ENCODE assay signal across 27 cellular contexts in genomic region chr5:135335031-135335828, GRCh38.
DNase-seq lines count a peak whose midpoint lies in the region; ATAC-seq and TF ChIP-seq lines count a peak whose summit lies in the region.
"Had no signal": no experiment of that assay in that cellular context is flagged by ENCODE, and none has a peak within 500 bp of the region (broad histone marks: within the 10 kb centered on the region; RNA-seq: fewer than 3 reads in every experiment).

No MANE protein-coding gene starts in this region.

- no peak overlapping the region for H3K4me3 ChIP-seq in astrocyte of the cerebellum (ENCODE audit: low read depth, low read length)
- H3K4me3 ChIP-seq: adrenal gland, dorsolateral prefrontal cortex, GM23338, hepatocyte, lower lobe of right lung, tibial nerve had no signal

- TF ChIP-seq RAD21 in Ishikawa (IDR thresholded peaks at IDR 0.05; ENCODE audit: low read depth): no peak

- ATAC-seq in activated naive CD4-positive, alpha-beta T cell treated with anti-CD3 and anti-CD28 coated beads, Interleukin-2, amount 50 U/mL, for 72 hours: no peak
- peak; percentile 25 for ATAC-seq in sciatic nerve
- ATAC-seq: foreskin keratinocyte, GM23338 had no signal

- intact Hi-C loops in sciatic nerve (cut with DNase I): no loop called here

- no peaks in the 10 kb centered on the region for H3K27me3 Mint-ChIP-seq in activated naive CD4-positive, alpha-beta T cell treated with anti-CD3 and anti-CD28 coated beads, Interleukin-2, amount 10 ng/mL, durations not matched to agents 7 days and 5 days
- H3K27me3 Mint-ChIP-seq: CD4-positive, alpha-beta memory T cell had no signal

- peaks cover 4% of the 10 kb centered on the region for H3K4me1 Mint-ChIP-seq in activated naive CD4-positive, alpha-beta T cell treated with anti-CD3 and anti-CD28 coated beads, Interleukin-2, amount 10 ng/mL, durations not matched to agents 7 days and 5 days
- H3K4me1 Mint-ChIP-seq: CD4-positive, alpha-beta memory T cell; GM23338 had no signal

- peak overlapping the region; percentile 53 for H3K27ac Mint-ChIP-seq in activated naive CD4-positive, alpha-beta T cell treated with anti-CD3 and anti-CD28 coated beads, Interleukin-2, amount 10 ng/mL, durations not matched to agents 7 days and 5 days
- peak overlapping the region in 1 of 2 donors; percentile 60 for H3K27ac Mint-ChIP-seq in activated naive CD4-positive, alpha-beta T cell treated with anti-CD3 and anti-CD28 coated beads, Interleukin-2, amount 50 U/mL, for 72 hours
- H3K27ac Mint-ChIP-seq: GM23338 had no signal

- H3K36me3 Mint-ChIP-seq in activated naive CD4-positive, alpha-beta T cell treated with anti-CD3 and anti-CD28 coated beads, Interleukin-2, amount 10 ng/mL, durations not matched to agents 7 days and 5 days: peaks cover 44% of the 10 kb centered on the region
- no peaks in the 10 kb centered on the region for H3K36me3 Mint-ChIP-seq in activated naive CD4-positive, alpha-beta T cell treated with anti-CD3 and anti-CD28 coated beads, Interleukin-2, amount 50 U/mL, for 72 hours

- in situ Hi-C loops in astrocyte of the cerebellum (cut with HindIII; ENCODE audit: low sequenced_read_pairs) (no loop called here), ACHN (cut with HindIII; ENCODE audit: low pct_ligation_motif_present, low pct_unique_long_range_greater_than_20kb, low sequenced_read_pairs) (no loop called here)

- no peak for TF ChIP-seq EP300 in Ishikawa (IDR thresholded peaks at IDR 0.05; ENCODE audit: borderline replicate concordance)

- DNase-seq in activated naive CD4-positive, alpha-beta T cell treated with anti-CD3 and anti-CD28 coated beads, Interleukin-2, amount 10 ng/mL, durations not matched to agents 7 days and 5 days: no peak
- DNase-seq in activated naive CD4-positive, alpha-beta T cell treated with anti-CD3 and anti-CD28 coated beads, Interleukin-2, amount 50 U/mL, for 72 hours (ENCODE audit: low spot score in 2 of 2): no peak
- DNase-seq in astrocyte of the cerebellum (ENCODE audit: low read depth): peak; percentile 36
- DNase-seq in sciatic nerve (ENCODE audit: low spot score): no peak
- DNase-seq in ACHN: no peak
- DNase-seq in SHP77 treated with DMSO at 0.1 percent for 48 hours (lab: John Stamatoyannopoulos, UW): no peak
- DNase-seq in glomerular visceral epithelial cell (ENCODE audit: extremely low spot score): no peak
- DNase-seq: activated CD4-positive, alpha-beta T cell treated with anti-CD3 and anti-CD28 coated beads for 1 hour; activated effector memory CD4-positive, alpha-beta T cell treated with Interleukin-2 at 50 U/mL for 16 hours; adrenal gland; caudate nucleus; CD4-positive, alpha-beta memory T cell; DMS53; dorsolateral prefrontal cortex; foreskin keratinocyte; GF-D8; KG1; lower lobe of right lung; MV-4-11; NCI-H1930; NCI-H524; nucleus accumbens; stimulated activated CD4-positive, alpha-beta T cell treated with anti-CD3 and anti-CD28 coated beads, Interleukin-15, amount 100 ng/mL, for 24 hours had no signal

- H3K9me3 Mint-ChIP-seq in activated naive CD4-positive, alpha-beta T cell treated with anti-CD3 and anti-CD28 coated beads, Interleukin-2, amount 10 ng/mL, durations not matched to agents 7 days and 5 days: no peaks in the 10 kb centered on the region
- no peaks in the 10 kb centered on the region for H3K9me3 Mint-ChIP-seq in activated naive CD4-positive, alpha-beta T cell treated with anti-CD3 and anti-CD28 coated beads, Interleukin-2, amount 50 U/mL, for 72 hours
- H3K9me3 Mint-ChIP-seq: CD4-positive, alpha-beta memory T cell; GM23338 had no signal

- no peak overlapping the region for H3K4me3 Mint-ChIP-seq in activated naive CD4-positive, alpha-beta T cell treated with anti-CD3 and anti-CD28 coated beads, Interleukin-2, amount 10 ng/mL, durations not matched to agents 7 days and 5 days
- H3K4me3 Mint-ChIP-seq: CD4-positive, alpha-beta memory T cell; GM23338 had no signal

- CTCF ChIA-PET in activated naive CD4-positive, alpha-beta T cell treated with anti-CD3 and anti-CD28 coated beads, Interleukin-2, amount 10 ng/mL, durations not matched to agents 7 days and 5 days (lab: Charles Lee): interaction anchor here (0.6 to 1.1 kb wide), 3 partner anchors 13 to 122 kb away, joined by 3 to 4 read pairs (median 3); no protein-coding TSS in a partner anchor

- no peak for TF ChIP-seq CTCF in astrocyte of the cerebellum (IDR thresholded peaks at IDR 0.05; ENCODE audit: low read depth, low read length, missing control alignments)

TF ChIP-seq in Ishikawa, 13 proteins besides CTCF, POLR2A, EP300 and RAD21:
- no peak for TF ChIP-seq FOXM1 (IDR thresholded peaks at IDR 0.05; ENCODE audit: borderline replicate concordance, low read depth)
- no peak for TF ChIP-seq NFIC (IDR thresholded peaks at IDR 0.05)
- no peak for TF ChIP-seq YY1 (IDR thresholded peaks at IDR 0.05; ENCODE audit: low read depth)
- no peak for TF ChIP-seq CEBPB (IDR thresholded peaks at IDR 0.05)
- TF ChIP-seq USF1 (IDR thresholded peaks at IDR 0.05): no peak
- TF ChIP-seq MAX (IDR thresholded peaks at IDR 0.05): no peak
- TF ChIP-seq EGR1 (IDR thresholded peaks at IDR 0.05): peak; percentile 68
- TF ChIP-seq REST (IDR thresholded peaks at IDR 0.05; ENCODE audit: low read depth): no peak
